Comparison of ENCODE assay signal across 1 cellular context in the genomic region with DNA sequence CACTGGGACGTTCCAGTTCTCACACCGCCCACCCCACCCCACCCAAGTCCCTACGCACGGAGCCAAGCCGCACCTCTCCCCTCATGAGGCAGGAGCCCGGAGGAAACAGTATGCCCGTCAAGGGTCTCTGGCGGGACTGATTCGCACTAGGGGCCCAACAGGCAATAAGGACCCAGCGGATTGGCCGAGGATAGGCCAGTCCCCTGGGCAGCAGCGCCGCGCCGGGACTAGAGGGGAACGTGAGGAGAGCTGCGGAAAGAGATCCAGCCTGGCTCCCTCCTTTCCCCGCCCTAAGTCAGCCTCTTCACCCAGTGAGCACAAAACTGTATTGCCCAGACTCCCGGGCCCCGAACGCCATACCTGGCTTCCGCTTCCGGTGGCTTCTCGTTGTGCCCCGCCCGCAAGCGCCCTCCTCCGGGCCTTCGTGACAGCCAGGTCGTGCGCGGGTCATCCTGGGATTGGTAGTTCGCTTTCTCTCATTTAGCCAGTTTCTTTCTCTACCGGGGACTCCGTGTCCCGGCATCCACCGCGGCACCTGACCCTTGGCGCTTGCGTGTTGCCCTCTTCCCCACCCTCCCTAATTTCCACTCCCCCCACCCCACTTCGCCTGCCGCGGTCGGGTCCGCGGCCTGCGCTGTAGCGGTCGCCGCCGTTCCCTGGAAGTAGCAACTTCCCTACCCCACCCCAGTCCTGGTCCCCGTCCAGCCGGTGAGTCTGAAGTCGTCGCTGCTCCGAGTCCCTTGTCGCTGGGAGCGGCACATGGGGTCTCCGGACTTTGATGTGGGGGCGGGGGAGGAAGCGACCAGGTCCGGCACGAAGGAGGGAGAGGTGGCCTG.
TF ChIP-seq lines count a peak whose summit lies in the region.

Gene CSNK2B, plus strand, starts transcription at position 580 of the 836 bp plus-strand sequence. CDS start 752 bp downstream, outside the sequence.

TF ChIP-seq in HepG2, 621 proteins besides CTCF, POLR2A, EP300 and RAD21 (continued from another document and continues in another):
- TF ChIP-seq ZNF607 (CRISPR knock-in tag; IDR thresholded peaks at IDR 0.05; ENCODE audit: borderline replicate concordance) (peak; percentile 15; the same call in 1 of the 2 replicates), SNAI1 (CRISPR knock-in tag; IDR thresholded peaks at IDR 0.05; ENCODE audit: borderline replicate concordance) (peak; percentile 16), CREM (IDR thresholded peaks at IDR 0.05) (peak; percentile 98), CREM (CRISPR knock-in tag; IDR thresholded peaks at IDR 0.05) (no peak), SIX1 (CRISPR knock-in tag; IDR thresholded peaks at IDR 0.05; ENCODE audit: borderline replicate concordance) (peak; percentile 43; the same call in 1 of the 2 replicates), ZNF530 (CRISPR knock-in tag; IDR thresholded peaks at IDR 0.05; ENCODE audit: low read depth) (no peak), DR1 (CRISPR knock-in tag; IDR thresholded peaks at IDR 0.05) (peak; percentile 41; the same call in 1 of the 2 replicates), GABPB1 (CRISPR knock-in tag; IDR thresholded peaks at IDR 0.05) (peak; percentile 98), POGK (CRISPR knock-in tag; conservative IDR thresholded peaks at IDR 0.05) (peak; percentile 93), ZSCAN29 (CRISPR knock-in tag; conservative IDR thresholded peaks at IDR 0.05) (peak; percentile 66; the same call in 1 of the 2 replicates), KDM6A (CRISPR knock-in tag; IDR thresholded peaks at IDR 0.05; ENCODE audit: low read depth) (no peak), ZNF224 (CRISPR knock-in tag; IDR thresholded peaks at IDR 0.05) (peak; percentile 79), SNRNP70 (IDR thresholded peaks at IDR 0.05; ENCODE audit: low read depth, low read length) (no peak), PHB2 (IDR thresholded peaks at IDR 0.05; ENCODE audit: partially characterized antibody) (no peak), ZNF781 (CRISPR knock-in tag; IDR thresholded peaks at IDR 0.05; ENCODE audit: borderline replicate concordance, not compliant biosample characterization) (no peak), HIVEP1 (CRISPR knock-in tag; IDR thresholded peaks at IDR 0.05) (peak; percentile 80; the same call in 1 of the 2 replicates), PATZ1 (CRISPR knock-in tag; IDR thresholded peaks at IDR 0.05) (peak; percentile 96), ZNF256 (CRISPR knock-in tag; conservative IDR thresholded peaks at IDR 0.05) (peak; percentile 83; the same call in 1 of the 2 replicates), TEAD2 (CRISPR knock-in tag; IDR thresholded peaks at IDR 0.05) (0 out of 2 replicates have a peak, but pooled peaks have one; percentile 16), TAF1 (CRISPR knock-in tag; IDR thresholded peaks at IDR 0.05) (peak; percentile 83)
- TF ChIP-seq, protein P1, sequence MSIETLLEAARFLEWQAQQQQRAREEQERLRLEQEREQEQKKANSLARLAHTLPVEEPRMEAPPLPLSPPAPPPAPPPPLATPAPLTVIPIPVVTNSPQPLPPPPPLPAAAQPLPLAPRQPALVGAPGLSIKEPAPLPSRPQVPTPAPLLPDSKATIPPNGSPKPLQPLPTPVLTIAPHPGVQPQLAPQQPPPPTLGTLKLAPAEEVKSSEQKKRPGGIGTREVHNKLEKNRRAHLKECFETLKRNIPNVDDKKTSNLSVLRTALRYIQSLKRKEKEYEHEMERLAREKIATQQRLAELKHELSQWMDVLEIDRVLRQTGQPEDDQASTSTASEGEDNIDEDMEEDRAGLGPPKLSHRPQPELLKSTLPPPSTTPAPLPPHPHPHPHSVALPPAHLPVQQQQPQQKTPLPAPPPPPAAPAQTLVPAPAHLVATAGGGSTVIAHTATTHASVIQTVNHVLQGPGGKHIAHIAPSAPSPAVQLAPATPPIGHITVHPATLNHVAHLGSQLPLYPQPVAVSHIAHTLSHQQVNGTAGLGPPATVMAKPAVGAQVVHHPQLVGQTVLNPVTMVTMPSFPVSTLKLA (IDR thresholded peaks at IDR 0.05): peak; percentile 62
- TF ChIP-seq, protein P2, sequence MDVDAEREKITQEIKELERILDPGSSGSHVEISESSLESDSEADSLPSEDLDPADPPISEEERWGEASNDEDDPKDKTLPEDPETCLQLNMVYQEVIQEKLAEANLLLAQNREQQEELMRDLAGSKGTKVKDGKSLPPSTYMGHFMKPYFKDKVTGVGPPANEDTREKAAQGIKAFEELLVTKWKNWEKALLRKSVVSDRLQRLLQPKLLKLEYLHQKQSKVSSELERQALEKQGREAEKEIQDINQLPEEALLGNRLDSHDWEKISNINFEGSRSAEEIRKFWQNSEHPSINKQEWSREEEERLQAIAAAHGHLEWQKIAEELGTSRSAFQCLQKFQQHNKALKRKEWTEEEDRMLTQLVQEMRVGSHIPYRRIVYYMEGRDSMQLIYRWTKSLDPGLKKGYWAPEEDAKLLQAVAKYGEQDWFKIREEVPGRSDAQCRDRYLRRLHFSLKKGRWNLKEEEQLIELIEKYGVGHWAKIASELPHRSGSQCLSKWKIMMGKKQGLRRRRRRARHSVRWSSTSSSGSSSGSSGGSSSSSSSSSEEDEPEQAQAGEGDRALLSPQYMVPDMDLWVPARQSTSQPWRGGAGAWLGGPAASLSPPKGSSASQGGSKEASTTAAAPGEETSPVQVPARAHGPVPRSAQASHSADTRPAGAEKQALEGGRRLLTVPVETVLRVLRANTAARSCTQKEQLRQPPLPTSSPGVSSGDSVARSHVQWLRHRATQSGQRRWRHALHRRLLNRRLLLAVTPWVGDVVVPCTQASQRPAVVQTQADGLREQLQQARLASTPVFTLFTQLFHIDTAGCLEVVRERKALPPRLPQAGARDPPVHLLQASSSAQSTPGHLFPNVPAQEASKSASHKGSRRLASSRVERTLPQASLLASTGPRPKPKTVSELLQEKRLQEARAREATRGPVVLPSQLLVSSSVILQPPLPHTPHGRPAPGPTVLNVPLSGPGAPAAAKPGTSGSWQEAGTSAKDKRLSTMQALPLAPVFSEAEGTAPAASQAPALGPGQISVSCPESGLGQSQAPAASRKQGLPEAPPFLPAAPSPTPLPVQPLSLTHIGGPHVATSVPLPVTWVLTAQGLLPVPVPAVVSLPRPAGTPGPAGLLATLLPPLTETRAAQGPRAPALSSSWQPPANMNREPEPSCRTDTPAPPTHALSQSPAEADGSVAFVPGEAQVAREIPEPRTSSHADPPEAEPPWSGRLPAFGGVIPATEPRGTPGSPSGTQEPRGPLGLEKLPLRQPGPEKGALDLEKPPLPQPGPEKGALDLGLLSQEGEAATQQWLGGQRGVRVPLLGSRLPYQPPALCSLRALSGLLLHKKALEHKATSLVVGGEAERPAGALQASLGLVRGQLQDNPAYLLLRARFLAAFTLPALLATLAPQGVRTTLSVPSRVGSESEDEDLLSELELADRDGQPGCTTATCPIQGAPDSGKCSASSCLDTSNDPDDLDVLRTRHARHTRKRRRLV (CRISPR knock-in tag; IDR thresholded peaks at IDR 0.05): peak; percentile 61; the same call in 1 of the 2 replicates
- TF ChIP-seq, protein P3, sequence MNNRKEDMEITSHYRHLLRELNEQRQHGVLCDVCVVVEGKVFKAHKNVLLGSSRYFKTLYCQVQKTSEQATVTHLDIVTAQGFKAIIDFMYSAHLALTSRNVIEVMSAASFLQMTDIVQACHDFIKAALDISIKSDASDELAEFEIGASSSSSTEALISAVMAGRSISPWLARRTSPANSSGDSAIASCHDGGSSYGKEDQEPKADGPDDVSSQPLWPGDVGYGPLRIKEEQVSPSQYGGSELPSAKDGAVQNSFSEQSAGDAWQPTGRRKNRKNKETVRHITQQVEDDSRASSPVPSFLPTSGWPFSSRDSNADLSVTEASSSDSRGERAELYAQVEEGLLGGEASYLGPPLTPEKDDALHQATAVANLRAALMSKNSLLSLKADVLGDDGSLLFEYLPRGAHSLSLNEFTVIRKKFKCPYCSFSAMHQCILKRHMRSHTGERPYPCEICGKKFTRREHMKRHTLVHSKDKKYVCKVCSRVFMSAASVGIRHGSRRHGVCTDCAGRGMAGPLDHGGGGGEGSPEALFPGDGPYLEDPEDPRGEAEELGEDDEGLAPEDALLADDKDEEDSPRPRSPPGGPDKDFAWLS (CRISPR knock-in tag; IDR thresholded peaks at IDR 0.05; ENCODE audit: borderline replicate concordance): peak; percentile 71
- TF ChIP-seq, protein P4, sequence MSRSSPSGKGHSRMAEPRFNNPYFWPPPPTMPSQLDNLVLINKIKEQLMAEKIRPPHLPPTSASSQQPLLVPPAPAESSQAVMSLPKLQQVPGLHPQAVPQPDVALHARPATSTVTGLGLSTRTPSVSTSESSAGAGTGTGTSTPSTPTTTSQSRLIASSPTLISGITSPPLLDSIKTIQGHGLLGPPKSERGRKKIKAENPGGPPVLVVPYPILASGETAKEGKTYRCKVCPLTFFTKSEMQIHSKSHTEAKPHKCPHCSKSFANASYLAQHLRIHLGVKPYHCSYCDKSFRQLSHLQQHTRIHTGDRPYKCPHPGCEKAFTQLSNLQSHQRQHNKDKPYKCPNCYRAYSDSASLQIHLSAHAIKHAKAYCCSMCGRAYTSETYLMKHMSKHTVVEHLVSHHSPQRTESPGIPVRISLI (CRISPR knock-in tag; IDR thresholded peaks at IDR 0.05; ENCODE audit: borderline replicate concordance): no peak; the same call in 1 of the 2 replicates
- TF ChIP-seq, protein P5, sequence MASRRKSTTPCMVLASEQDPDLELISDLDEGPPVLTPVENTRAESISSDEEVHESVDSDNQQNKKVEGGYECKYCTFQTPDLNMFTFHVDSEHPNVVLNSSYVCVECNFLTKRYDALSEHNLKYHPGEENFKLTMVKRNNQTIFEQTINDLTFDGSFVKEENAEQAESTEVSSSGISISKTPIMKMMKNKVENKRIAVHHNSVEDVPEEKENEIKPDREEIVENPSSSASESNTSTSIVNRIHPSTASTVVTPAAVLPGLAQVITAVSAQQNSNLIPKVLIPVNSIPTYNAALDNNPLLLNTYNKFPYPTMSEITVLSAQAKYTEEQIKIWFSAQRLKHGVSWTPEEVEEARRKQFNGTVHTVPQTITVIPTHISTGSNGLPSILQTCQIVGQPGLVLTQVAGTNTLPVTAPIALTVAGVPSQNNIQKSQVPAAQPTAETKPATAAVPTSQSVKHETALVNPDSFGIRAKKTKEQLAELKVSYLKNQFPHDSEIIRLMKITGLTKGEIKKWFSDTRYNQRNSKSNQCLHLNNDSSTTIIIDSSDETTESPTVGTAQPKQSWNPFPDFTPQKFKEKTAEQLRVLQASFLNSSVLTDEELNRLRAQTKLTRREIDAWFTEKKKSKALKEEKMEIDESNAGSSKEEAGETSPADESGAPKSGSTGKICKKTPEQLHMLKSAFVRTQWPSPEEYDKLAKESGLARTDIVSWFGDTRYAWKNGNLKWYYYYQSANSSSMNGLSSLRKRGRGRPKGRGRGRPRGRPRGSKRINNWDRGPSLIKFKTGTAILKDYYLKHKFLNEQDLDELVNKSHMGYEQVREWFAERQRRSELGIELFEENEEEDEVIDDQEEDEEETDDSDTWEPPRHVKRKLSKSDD (CRISPR knock-in tag; IDR thresholded peaks at IDR 0.05; ENCODE audit: low read depth): peak; percentile 20; the same call in 1 of the 2 replicates
- TF ChIP-seq, protein P6, sequence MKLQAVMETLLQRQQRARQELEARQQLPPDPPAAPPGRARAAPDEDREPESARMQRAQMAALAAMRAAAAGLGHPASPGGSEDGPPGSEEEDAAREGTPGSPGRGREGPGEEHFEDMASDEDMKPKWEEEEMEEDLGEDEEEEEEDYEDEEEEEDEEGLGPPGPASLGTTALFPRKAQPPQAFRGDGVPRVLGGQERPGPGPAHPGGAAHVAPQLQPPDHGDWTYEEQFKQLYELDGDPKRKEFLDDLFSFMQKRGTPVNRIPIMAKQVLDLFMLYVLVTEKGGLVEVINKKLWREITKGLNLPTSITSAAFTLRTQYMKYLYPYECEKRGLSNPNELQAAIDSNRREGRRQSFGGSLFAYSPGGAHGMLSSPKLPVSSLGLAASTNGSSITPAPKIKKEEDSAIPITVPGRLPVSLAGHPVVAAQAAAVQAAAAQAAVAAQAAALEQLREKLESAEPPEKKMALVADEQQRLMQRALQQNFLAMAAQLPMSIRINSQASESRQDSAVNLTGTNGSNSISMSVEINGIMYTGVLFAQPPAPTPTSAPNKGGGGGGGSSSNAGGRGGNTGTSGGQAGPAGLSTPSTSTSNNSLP (IDR thresholded peaks at IDR 0.05; ENCODE audit: low read depth, low read length): no peak; the same call in 1 of the 2 replicates
- TF ChIP-seq, protein P7, sequence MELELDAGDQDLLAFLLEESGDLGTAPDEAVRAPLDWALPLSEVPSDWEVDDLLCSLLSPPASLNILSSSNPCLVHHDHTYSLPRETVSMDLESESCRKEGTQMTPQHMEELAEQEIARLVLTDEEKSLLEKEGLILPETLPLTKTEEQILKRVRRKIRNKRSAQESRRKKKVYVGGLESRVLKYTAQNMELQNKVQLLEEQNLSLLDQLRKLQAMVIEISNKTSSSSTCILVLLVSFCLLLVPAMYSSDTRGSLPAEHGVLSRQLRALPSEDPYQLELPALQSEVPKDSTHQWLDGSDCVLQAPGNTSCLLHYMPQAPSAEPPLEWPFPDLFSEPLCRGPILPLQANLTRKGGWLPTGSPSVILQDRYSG (CRISPR knock-in tag; IDR thresholded peaks at IDR 0.05): peak; percentile 74; the same call in 1 of the 2 replicates
- TF ChIP-seq, protein P8, sequence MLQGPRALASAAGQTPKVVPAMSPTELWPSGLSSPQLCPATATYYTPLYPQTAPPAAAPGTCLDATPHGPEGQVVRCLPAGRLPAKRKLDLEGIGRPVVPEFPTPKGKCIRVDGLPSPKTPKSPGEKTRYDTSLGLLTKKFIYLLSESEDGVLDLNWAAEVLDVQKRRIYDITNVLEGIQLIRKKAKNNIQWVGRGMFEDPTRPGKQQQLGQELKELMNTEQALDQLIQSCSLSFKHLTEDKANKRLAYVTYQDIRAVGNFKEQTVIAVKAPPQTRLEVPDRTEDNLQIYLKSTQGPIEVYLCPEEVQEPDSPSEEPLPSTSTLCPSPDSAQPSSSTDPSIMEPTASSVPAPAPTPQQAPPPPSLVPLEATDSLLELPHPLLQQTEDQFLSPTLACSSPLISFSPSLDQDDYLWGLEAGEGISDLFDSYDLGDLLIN (CRISPR knock-in tag; IDR thresholded peaks at IDR 0.05; ENCODE audit: borderline replicate concordance): peak; percentile 96
